In genomic region chr4:83213640-83214039, GRCh38 we compare ENCODE assay signal across 1 cellular context.
TF ChIP-seq lines count a peak whose summit lies in the region.

No MANE protein-coding gene starts in this region.

TF ChIP-seq in K562, 482 proteins besides CTCF, POLR2A, EP300 and RAD21:
- TF ChIP-seq CHD4 (IDR thresholded peaks at IDR 0.05; ENCODE audit: insufficient read depth, insufficient replicate concordance, low read depth, low read length, poor library complexity, severe bottlenecking) (no peak), RBM25 (IDR thresholded peaks at IDR 0.05; ENCODE audit: low read depth, low read length, severe bottlenecking) (peak; percentile 15), ZBTB49 (CRISPR knock-in tag; IDR thresholded peaks at IDR 0.05; ENCODE audit: borderline replicate concordance) (no peak)
- TF ChIP-seq, protein P1, sequence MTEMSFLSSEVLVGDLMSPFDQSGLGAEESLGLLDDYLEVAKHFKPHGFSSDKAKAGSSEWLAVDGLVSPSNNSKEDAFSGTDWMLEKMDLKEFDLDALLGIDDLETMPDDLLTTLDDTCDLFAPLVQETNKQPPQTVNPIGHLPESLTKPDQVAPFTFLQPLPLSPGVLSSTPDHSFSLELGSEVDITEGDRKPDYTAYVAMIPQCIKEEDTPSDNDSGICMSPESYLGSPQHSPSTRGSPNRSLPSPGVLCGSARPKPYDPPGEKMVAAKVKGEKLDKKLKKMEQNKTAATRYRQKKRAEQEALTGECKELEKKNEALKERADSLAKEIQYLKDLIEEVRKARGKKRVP (CRISPR knock-in tag; IDR thresholded peaks at IDR 0.05): no peak
